ENCODE assay signal across 10 cellular contexts in genomic region chr16:31052131-31052530, GRCh38. TPM values are rescaled to one million over a fixed set of nuclear protein-coding genes. Genes with fewer than 3 reads are reported as not detected.
DNase-seq lines count a peak whose midpoint lies in the region; ATAC-seq and TF ChIP-seq lines count a peak whose summit lies in the region.
"Had no signal": no experiment of that assay in that cellular context is flagged by ENCODE, and none has a peak within 500 bp of the region (broad histone marks: within the 10 kb centered on the region; RNA-seq: fewer than 3 reads in every experiment).

No MANE protein-coding gene starts in this region.

- H3K4me2 ChIP-seq in neural progenitor cell: no peak overlapping the region

- intact Hi-C loops in activated CD4-positive, alpha-beta memory T cell treated with anti-CD3 and anti-CD28 coated beads for 36 hours (cut with micrococcal nuclease): no loop called here
- intact Hi-C loops in esophagus squamous epithelium (cut with DNase I): no loop called here

- no peak overlapping the region for H3K27ac Mint-ChIP-seq in activated CD4-positive, alpha-beta memory T cell treated with anti-CD3 and anti-CD28 coated beads for 36 hours
- H3K27ac Mint-ChIP-seq in activated CD4-positive, alpha-beta memory T cell treated with anti-CD3 and anti-CD28 coated beads, Interleukin-2, amount 10 ng/mL, durations not matched to agents 7 days and 5 days: no peak overlapping the region
- H3K27ac Mint-ChIP-seq in neural progenitor cell: no peak overlapping the region

- H3K4me3 ChIP-seq in fibroblast of pulmonary artery (replicated peaks; ENCODE audit: low read depth, low read length) (no peak overlapping the region), esophagus squamous epithelium (no peak overlapping the region), neural progenitor cell (no peak overlapping the region)

- TF ChIP-seq CTCF in RWPE1 (conservative IDR thresholded peaks at IDR 0.05; ENCODE audit: low read depth): no peak
- TF ChIP-seq CTCF in fibroblast of pulmonary artery (IDR thresholded peaks at IDR 0.05; ENCODE audit: low read length, missing control alignments): no peak
- TF ChIP-seq CTCF in esophagus squamous epithelium (IDR thresholded peaks at IDR 0.05): no peak
- TF ChIP-seq CTCF in neural progenitor cell (IDR thresholded peaks at IDR 0.05): no peak

- H3K79me2 ChIP-seq in neural progenitor cell (ENCODE audit: low read depth): no peaks in the 10 kb centered on the region

- POLR2A ChIA-PET in activated CD4-positive, alpha-beta memory T cell treated with anti-CD3 and anti-CD28 coated beads for 36 hours (lab: Charles Lee): no interaction called here
- POLR2A ChIA-PET in activated CD4-positive, alpha-beta memory T cell treated with anti-CD3 and anti-CD28 coated beads, Interleukin-2, amount 10 ng/mL, durations not matched to agents 7 days and 5 days (lab: Charles Lee): interaction anchor here (1.3 kb wide), 1 partner anchor 13 kb away, joined by 3 read pairs; no protein-coding TSS in a partner anchor
- POLR2A ChIA-PET in RWPE1 (lab: Yijun Ruan, JAX; ENCODE audit: low non-redundant PET): interaction anchor here (0.5 kb wide), 1 partner anchor 50 kb away, joined by 12 read pairs; no protein-coding TSS in a partner anchor

- DNase-seq in activated CD4-positive, alpha-beta memory T cell treated with anti-CD3 and anti-CD28 coated beads for 36 hours: peak; percentile 46
- DNase-seq in activated CD4-positive, alpha-beta memory T cell treated with anti-CD3 and anti-CD28 coated beads, Interleukin-2, amount 10 ng/mL, durations not matched to agents 7 days and 5 days: no peak
- DNase-seq in RWPE1 (ENCODE audit: low spot score) (peak; percentile 95), fibroblast of pulmonary artery (ENCODE audit: low read depth) (peak; percentile 79), esophagus squamous epithelium (lab: John Stamatoyannopoulos, UW) (no peak), neural progenitor cell (ENCODE audit: low spot score) (no peak)
- peak; percentile 24 for DNase-seq in stimulated activated naive CD8-positive, alpha-beta T cell treated with anti-CD3 and anti-CD28 coated beads, Interleukin-15, Interleukin-2, amounts not matched to agents 100 U/mL and 50 U/mL, for 24 hours
- DNase-seq: activated gamma-delta T cell, C1 segment of cervical spinal cord had no signal

- H3K4me1 Mint-ChIP-seq in activated CD4-positive, alpha-beta memory T cell treated with anti-CD3 and anti-CD28 coated beads for 36 hours (ENCODE audit: low read depth): peaks cover 5% of the 10 kb centered on the region
- peaks cover 20% of the 10 kb centered on the region for H3K4me1 Mint-ChIP-seq in activated CD4-positive, alpha-beta memory T cell treated with anti-CD3 and anti-CD28 coated beads, Interleukin-2, amount 10 ng/mL, durations not matched to agents 7 days and 5 days
- peaks cover 7% of the 10 kb centered on the region for H3K4me1 Mint-ChIP-seq in neural progenitor cell

- peaks cover 0 to 6% (median 0%) of the 10 kb centered on the region in 3 donors for H3K4me1 ChIP-seq in esophagus squamous epithelium
- no peaks in the 10 kb centered on the region for H3K4me1 ChIP-seq in neural progenitor cell

- no peaks in the 10 kb centered on the region for H3K9me3 ChIP-seq in esophagus squamous epithelium
- no peaks in the 10 kb centered on the region for H3K9me3 ChIP-seq in neural progenitor cell (ENCODE audit: low read depth)

- ATAC-seq in stimulated activated naive CD8-positive, alpha-beta T cell treated with anti-CD3 and anti-CD28 coated beads, Interleukin-15, Interleukin-2, amounts not matched to agents 100 U/mL and 50 U/mL, for 24 hours: peak; percentile 95
- ATAC-seq in GM21737 (IDR thresholded peaks at IDR 0.05; ENCODE audit: unreplicated experiment): no peak

- 23 to 28% methylated on average over 2 of the region's 2 CpGs for WGBS in esophagus squamous epithelium, 2 donors

- TF ChIP-seq POLR2A in esophagus squamous epithelium (IDR thresholded peaks at IDR 0.05): no peak

- H3K9me3 Mint-ChIP-seq in activated CD4-positive, alpha-beta memory T cell treated with anti-CD3 and anti-CD28 coated beads for 36 hours: no peaks in the 10 kb centered on the region
- H3K9me3 Mint-ChIP-seq in activated CD4-positive, alpha-beta memory T cell treated with anti-CD3 and anti-CD28 coated beads, Interleukin-2, amount 10 ng/mL, durations not matched to agents 7 days and 5 days: no peaks in the 10 kb centered on the region
- no peaks in the 10 kb centered on the region for H3K9me3 Mint-ChIP-seq in neural progenitor cell

- peak overlapping the region; percentile 92 for H3K27ac ChIP-seq in RWPE1
- H3K27ac ChIP-seq in esophagus squamous epithelium: no peak overlapping the region
- H3K27ac ChIP-seq in neural progenitor cell: no peak overlapping the region

- H3K4me3 Mint-ChIP-seq in activated CD4-positive, alpha-beta memory T cell treated with anti-CD3 and anti-CD28 coated beads for 36 hours: no peak overlapping the region
- no peak overlapping the region for H3K4me3 Mint-ChIP-seq in activated CD4-positive, alpha-beta memory T cell treated with anti-CD3 and anti-CD28 coated beads, Interleukin-2, amount 10 ng/mL, durations not matched to agents 7 days and 5 days
- H3K4me3 Mint-ChIP-seq in neural progenitor cell: no peak overlapping the region

- H4K20me1 ChIP-seq in neural progenitor cell (ENCODE audit: low read depth): no peaks in the 10 kb centered on the region

- CTCF ChIA-PET in activated CD4-positive, alpha-beta memory T cell treated with anti-CD3 and anti-CD28 coated beads for 36 hours (lab: Charles Lee): no interaction called here
- CTCF ChIA-PET in activated CD4-positive, alpha-beta memory T cell treated with anti-CD3 and anti-CD28 coated beads, Interleukin-2, amount 10 ng/mL, durations not matched to agents 7 days and 5 days (lab: Charles Lee): interaction anchor here (0.7 kb wide), 1 partner anchor 21 kb away, joined by 3 read pairs; no protein-coding TSS in a partner anchor
- CTCF ChIA-PET in RWPE1 (lab: Yijun Ruan, JAX): interaction anchor here (0.6 to 1.0 kb wide), 4 partner anchors 13 to 93 kb away, joined by 3 to 4 read pairs (median 3); partner anchors contain the start of gene PRSS8

- H3K27me3 Mint-ChIP-seq in activated CD4-positive, alpha-beta memory T cell treated with anti-CD3 and anti-CD28 coated beads for 36 hours: no peaks in the 10 kb centered on the region
- peaks cover 2% of the 10 kb centered on the region for H3K27me3 Mint-ChIP-seq in activated CD4-positive, alpha-beta memory T cell treated with anti-CD3 and anti-CD28 coated beads, Interleukin-2, amount 10 ng/mL, durations not matched to agents 7 days and 5 days
- H3K27me3 Mint-ChIP-seq in neural progenitor cell (ENCODE audit: insufficient read depth, low read depth): peaks cover 4% of the 10 kb centered on the region

- H3K36me3 ChIP-seq in esophagus squamous epithelium (no peaks in the 10 kb centered on the region), neural progenitor cell (no peaks in the 10 kb centered on the region)

- H3K36me3 Mint-ChIP-seq in activated CD4-positive, alpha-beta memory T cell treated with anti-CD3 and anti-CD28 coated beads for 36 hours: no peaks in the 10 kb centered on the region
- no peaks in the 10 kb centered on the region for H3K36me3 Mint-ChIP-seq in activated CD4-positive, alpha-beta memory T cell treated with anti-CD3 and anti-CD28 coated beads, Interleukin-2, amount 10 ng/mL, durations not matched to agents 7 days and 5 days (ENCODE audit: low read depth)
- H3K36me3 Mint-ChIP-seq in neural progenitor cell: peaks cover 2% of the 10 kb centered on the region

- no peak overlapping the region for H3K9ac ChIP-seq in neural progenitor cell

- peaks cover 11% of the 10 kb centered on the region for H3F3A ChIP-seq in neural progenitor cell (ENCODE audit: low read depth)

- no peaks in the 10 kb centered on the region for H3K27me3 ChIP-seq in esophagus squamous epithelium
- no peaks in the 10 kb centered on the region for H3K27me3 ChIP-seq in neural progenitor cell

- H2AFZ ChIP-seq in neural progenitor cell (replicated peaks): no peak overlapping the region

RNA-seq across cellular contexts. Expression of gene STX4, which starts 18.8 kb away (rescaled TPM):
- total RNA-seq in activated CD4-positive, alpha-beta memory T cell treated with anti-CD3 and anti-CD28 coated beads for 36 hours: 10 to 100 TPM; 46.7 to 46.8 TPM
- 10 to 100 TPM; 67.2 to 70.0 TPM for total RNA-seq in activated CD4-positive, alpha-beta memory T cell treated with anti-CD3 and anti-CD28 coated beads, Interleukin-2, amount 10 ng/mL, durations not matched to agents 7 days and 5 days
- total RNA-seq in esophagus squamous epithelium (10 to 100 TPM; 19.0 to 35.9 (median 25.1) TPM), neural progenitor cell (ENCODE audit: low replicate concordance) (6.6 and 13.3 TPM in 2 replicates)

RNA-seq across cellular contexts. Expression of gene ZNF668, which starts 21.9 kb away (rescaled TPM):
- 10 to 100 TPM; 11.4 to 13.3 TPM for total RNA-seq in activated CD4-positive, alpha-beta memory T cell treated with anti-CD3 and anti-CD28 coated beads for 36 hours
- 10 to 100 TPM; 13.9 to 17.4 TPM for total RNA-seq in activated CD4-positive, alpha-beta memory T cell treated with anti-CD3 and anti-CD28 coated beads, Interleukin-2, amount 10 ng/mL, durations not matched to agents 7 days and 5 days
- total RNA-seq in esophagus squamous epithelium: 10 to 100 TPM in 2 of 4 donors, 1 to 10 TPM in 2; 8.6 to 14.9 (median 10.7) TPM
- 3.7 and 14.7 TPM in 2 replicates for total RNA-seq in neural progenitor cell (ENCODE audit: low replicate concordance)

RNA-seq across cellular contexts. Expression of gene ZNF646, which starts 22.1 kb away (rescaled TPM):
- total RNA-seq in activated CD4-positive, alpha-beta memory T cell treated with anti-CD3 and anti-CD28 coated beads for 36 hours: 10 to 100 TPM; 18.6 to 19.9 TPM
- 10 to 100 TPM; 31.9 to 32.1 TPM for total RNA-seq in activated CD4-positive, alpha-beta memory T cell treated with anti-CD3 and anti-CD28 coated beads, Interleukin-2, amount 10 ng/mL, durations not matched to agents 7 days and 5 days
- total RNA-seq in esophagus squamous epithelium (10 to 100 TPM in 2 of 4 donors, 1 to 10 TPM in 2; 6.5 to 13.4 (median 10.0) TPM), neural progenitor cell (ENCODE audit: low replicate concordance) (7.5 and 31.2 TPM in 2 replicates)

RNA-seq across cellular contexts. Expression of gene PRSS53, which starts 36.6 kb away (rescaled TPM):
- total RNA-seq in activated CD4-positive, alpha-beta memory T cell treated with anti-CD3 and anti-CD28 coated beads for 36 hours: 1 to 10 TPM; 3.4 to 5.3 TPM
- total RNA-seq in activated CD4-positive, alpha-beta memory T cell treated with anti-CD3 and anti-CD28 coated beads, Interleukin-2, amount 10 ng/mL, durations not matched to agents 7 days and 5 days: 1 to 10 TPM; 4.7 to 4.9 TPM
- 1 to 10 TPM in 3 of 4 donors, under 1 TPM in 1; 0.41 to 1.3 (median 1.1) TPM for total RNA-seq in esophagus squamous epithelium
- 2.3 and 7.7 TPM in 2 replicates for total RNA-seq in neural progenitor cell (ENCODE audit: low replicate concordance)

RNA-seq across cellular contexts. Expression of gene STX1B, which starts 41.7 kb away (rescaled TPM):
- 1 to 10 TPM in 1 of 2 experiments, under 1 TPM in 1; 0.92 to 1.0 TPM for total RNA-seq in activated CD4-positive, alpha-beta memory T cell treated with anti-CD3 and anti-CD28 coated beads for 36 hours
- total RNA-seq in activated CD4-positive, alpha-beta memory T cell treated with anti-CD3 and anti-CD28 coated beads, Interleukin-2, amount 10 ng/mL, durations not matched to agents 7 days and 5 days: 1 to 10 TPM; 1.5 to 1.7 TPM
- total RNA-seq in esophagus squamous epithelium (1 to 10 TPM in 1 of 4 donors, under 1 TPM in 3; 0.06 to 1.5 (median 0.20) TPM), neural progenitor cell (ENCODE audit: low replicate concordance) (6.6 and 7.3 TPM in 2 replicates)

Comparison
In these comparisons a context has a peak if more than half of its experiments do, and no peak if none do; other contexts are left out.
1. DNase-seq: peak in activated CD4-positive, alpha-beta memory T cell treated with anti-CD3 and anti-CD28 coated beads for 36 hours (single experiment), RWPE1 (single experiment), fibroblast of pulmonary artery (single experiment) and stimulated activated naive CD8-positive, alpha-beta T cell treated with anti-CD3 and anti-CD28 coated beads, Interleukin-15, Interleukin-2, amounts not matched to agents 100 U/mL and 50 U/mL, for 24 hours (single experiment); none in activated CD4-positive, alpha-beta memory T cell treated with anti-CD3 and anti-CD28 coated beads, Interleukin-2, amount 10 ng/mL, durations not matched to agents 7 days and 5 days (single experiment), esophagus squamous epithelium (single experiment) and neural progenitor cell (single experiment).